In genomic region chr11:5690216-5690615, GRCh38 we compare ENCODE assay signal across 8 cellular contexts. TPM values are rescaled to one million over a fixed set of nuclear protein-coding genes. Genes with fewer than 3 reads are reported as not detected.
DNase-seq lines count a peak whose midpoint lies in the region; ATAC-seq and TF ChIP-seq lines count a peak whose summit lies in the region.

No MANE protein-coding gene starts in this region.

- TF ChIP-seq CTCF in AG09309 (IDR thresholded peaks at IDR 0.05; ENCODE audit: control insufficient read depth, insufficient read depth, low read depth, low read length, missing control alignments) = no peak

- peaks cover 45% of the 10 kb centered on the region for H3K79me2 ChIP-seq in Karpas-422 (ENCODE audit: low read length)

- no peak for DNase-seq in AG09309 (ENCODE audit: low read depth)
- DNase-seq in Karpas-422 = peak; percentile 61
- DNase-seq in LoVo (ENCODE audit: low spot score) = no peak
- no peak for DNase-seq in activated CD4-positive, alpha-beta T cell treated with anti-CD3 and anti-CD28 coated beads, Interleukin-2, amount 50 U/mL, for 48 hours
- no peak for DNase-seq in D341Med (ENCODE audit: low spot score)

- H4K20me1 ChIP-seq in Karpas-422 (ENCODE audit: insufficient read depth, low read depth, low read length) = no peaks in the 10 kb centered on the region

- no peaks in the 10 kb centered on the region for H3K27me3 Mint-ChIP-seq in dendritic cell treated with granulocyte-macrophage colony-stimulating factor and Interleukin-4, amounts not matched to agents 40 ng/mL and 50 ng/mL, for 4 days

- H2AFZ ChIP-seq in Karpas-422 (ENCODE audit: low read length) = 0 out of 2 replicates have a peak overlapping the region, but pooled peaks have one; percentile 57

- H3K9me2 ChIP-seq in Karpas-422 (replicated peaks; ENCODE audit: insufficient read depth, low read length) = no peaks in the 10 kb centered on the region

- intact Hi-C loops in dendritic cell treated with granulocyte-macrophage colony-stimulating factor and Interleukin-4, amounts not matched to agents 40 ng/mL and 50 ng/mL, for 4 days (cut with micrococcal nuclease) = no loop called here

- peaks cover 16% of the 10 kb centered on the region for H3K36me3 Mint-ChIP-seq in dendritic cell treated with granulocyte-macrophage colony-stimulating factor and Interleukin-4, amounts not matched to agents 40 ng/mL and 50 ng/mL, for 4 days (ENCODE audit: low read depth)

- H3K4me2 ChIP-seq in Karpas-422 (ENCODE audit: low read depth, low read length, poor library complexity, severe bottlenecking) = peak overlapping the region; percentile 88

- peaks cover 40% of the 10 kb centered on the region for H3K4me1 ChIP-seq in Karpas-422 (ENCODE audit: low read length)
- H3K4me1 ChIP-seq in muscle layer of colon (ENCODE audit: insufficient read depth, low read length) = peaks cover 7% of the 10 kb centered on the region

- no peaks in the 10 kb centered on the region for H3K9me3 Mint-ChIP-seq in dendritic cell treated with granulocyte-macrophage colony-stimulating factor and Interleukin-4, amounts not matched to agents 40 ng/mL and 50 ng/mL, for 4 days

- peak overlapping the region; percentile 86 for H3K9ac ChIP-seq in Karpas-422 (ENCODE audit: low read length)
- peak overlapping the region; percentile 6 for H3K9ac ChIP-seq in muscle layer of colon (ENCODE audit: low read length)

- no peak for ATAC-seq in GM21381 (IDR thresholded peaks at IDR 0.05; ENCODE audit: unreplicated experiment)

- H3K27me3 ChIP-seq in Karpas-422 (ENCODE audit: low read length) (no peaks in the 10 kb centered on the region), muscle layer of colon (ENCODE audit: control insufficient read depth in 1 of 2, insufficient read depth in 2 of 2, low read length in 2 of 2) (no peaks in the 10 kb centered on the region)

- H3K4me1 Mint-ChIP-seq in dendritic cell treated with granulocyte-macrophage colony-stimulating factor and Interleukin-4, amounts not matched to agents 40 ng/mL and 50 ng/mL, for 4 days (ENCODE audit: low read depth) = peaks cover 61% of the 10 kb centered on the region

- no peaks in the 10 kb centered on the region for H3K9me3 ChIP-seq in Karpas-422 (ENCODE audit: low read length)
- H3K9me3 ChIP-seq in muscle layer of colon (ENCODE audit: low read length) = no peaks in the 10 kb centered on the region

- H3K4me3 Mint-ChIP-seq in dendritic cell treated with granulocyte-macrophage colony-stimulating factor and Interleukin-4, amounts not matched to agents 40 ng/mL and 50 ng/mL, for 4 days = peak overlapping the region; percentile 80

- H3K36me3 ChIP-seq in Karpas-422 (ENCODE audit: insufficient read depth, low read length) (peaks cover 4% of the 10 kb centered on the region; the same call in 1 of the 2 replicates), muscle layer of colon (ENCODE audit: insufficient read depth, low read length) (no peaks in the 10 kb centered on the region)

- H3K27ac ChIP-seq in Karpas-422 (ENCODE audit: low read length) (peak overlapping the region; percentile 94), muscle layer of colon (ENCODE audit: low read depth, low read length) (peak overlapping the region; percentile 94)

- H3K4me3 ChIP-seq in AG09309 (ENCODE audit: control insufficient read depth, low read depth, low read length) (peak overlapping the region; percentile 38), Karpas-422 (ENCODE audit: low read length) (peak overlapping the region; percentile 77), muscle layer of colon (ENCODE audit: low read depth in 1 of 2, low read length in 2 of 2) (peak overlapping the region; percentile 41 to 69)

- peak overlapping the region; percentile 89 for H3K27ac Mint-ChIP-seq in dendritic cell treated with granulocyte-macrophage colony-stimulating factor and Interleukin-4, amounts not matched to agents 40 ng/mL and 50 ng/mL, for 4 days

RNA-seq across cellular contexts. Expression of gene TRIM22, which starts 0.6 kb away (rescaled TPM):
- total RNA-seq in Karpas-422 (2014; rRNA removed; shearing (Covaris generic); ENCODE audit: low replicate concordance) = 90.0 and 112 TPM in 2 replicates

RNA-seq across cellular contexts. Expression of gene TRIM5, which starts 5.3 kb away (rescaled TPM):
- 26.1 and 31.4 TPM in 2 replicates for total RNA-seq in Karpas-422 (2014; rRNA removed; shearing (Covaris generic); ENCODE audit: low replicate concordance)

RNA-seq across cellular contexts. Expression of gene OR56B1, which starts 46.0 kb away (rescaled TPM):
- not detected in 2 replicates for total RNA-seq in Karpas-422 (2014; rRNA removed; shearing (Covaris generic); ENCODE audit: low replicate concordance)
